ENCODE assay signal across 1 cellular context in the genomic region with DNA sequence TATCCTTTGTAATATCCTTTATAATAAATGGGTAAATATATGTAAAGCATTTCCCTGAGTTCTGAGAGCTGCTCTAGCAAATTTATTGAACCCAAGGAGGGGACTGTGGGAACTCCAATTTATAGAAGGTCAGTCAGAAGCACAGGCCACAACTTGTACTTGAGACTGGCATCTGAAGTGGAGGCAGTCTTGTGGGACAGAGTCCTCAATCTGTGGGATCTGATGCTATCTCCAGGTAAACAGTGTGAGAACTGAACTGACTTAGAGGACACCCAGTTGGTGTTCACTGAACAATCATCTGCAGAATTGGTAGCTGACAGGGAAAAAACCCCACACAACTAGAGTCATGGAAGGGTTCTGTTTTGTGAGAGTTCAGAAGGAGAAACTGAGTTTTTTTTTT.
TF ChIP-seq lines count a peak whose summit lies in the region.

No MANE protein-coding gene starts in this region.

TF ChIP-seq in GM23338, 12 proteins besides CTCF, POLR2A, EP300 and RAD21 (continued from another document):
- no peak for TF ChIP-seq EZH2phosphoT487 (IDR thresholded peaks at IDR 0.05; ENCODE audit: unreplicated experiment)
- no peak for TF ChIP-seq JUNB (IDR thresholded peaks at IDR 0.05; ENCODE audit: unreplicated experiment)
- TF ChIP-seq, protein P1, sequence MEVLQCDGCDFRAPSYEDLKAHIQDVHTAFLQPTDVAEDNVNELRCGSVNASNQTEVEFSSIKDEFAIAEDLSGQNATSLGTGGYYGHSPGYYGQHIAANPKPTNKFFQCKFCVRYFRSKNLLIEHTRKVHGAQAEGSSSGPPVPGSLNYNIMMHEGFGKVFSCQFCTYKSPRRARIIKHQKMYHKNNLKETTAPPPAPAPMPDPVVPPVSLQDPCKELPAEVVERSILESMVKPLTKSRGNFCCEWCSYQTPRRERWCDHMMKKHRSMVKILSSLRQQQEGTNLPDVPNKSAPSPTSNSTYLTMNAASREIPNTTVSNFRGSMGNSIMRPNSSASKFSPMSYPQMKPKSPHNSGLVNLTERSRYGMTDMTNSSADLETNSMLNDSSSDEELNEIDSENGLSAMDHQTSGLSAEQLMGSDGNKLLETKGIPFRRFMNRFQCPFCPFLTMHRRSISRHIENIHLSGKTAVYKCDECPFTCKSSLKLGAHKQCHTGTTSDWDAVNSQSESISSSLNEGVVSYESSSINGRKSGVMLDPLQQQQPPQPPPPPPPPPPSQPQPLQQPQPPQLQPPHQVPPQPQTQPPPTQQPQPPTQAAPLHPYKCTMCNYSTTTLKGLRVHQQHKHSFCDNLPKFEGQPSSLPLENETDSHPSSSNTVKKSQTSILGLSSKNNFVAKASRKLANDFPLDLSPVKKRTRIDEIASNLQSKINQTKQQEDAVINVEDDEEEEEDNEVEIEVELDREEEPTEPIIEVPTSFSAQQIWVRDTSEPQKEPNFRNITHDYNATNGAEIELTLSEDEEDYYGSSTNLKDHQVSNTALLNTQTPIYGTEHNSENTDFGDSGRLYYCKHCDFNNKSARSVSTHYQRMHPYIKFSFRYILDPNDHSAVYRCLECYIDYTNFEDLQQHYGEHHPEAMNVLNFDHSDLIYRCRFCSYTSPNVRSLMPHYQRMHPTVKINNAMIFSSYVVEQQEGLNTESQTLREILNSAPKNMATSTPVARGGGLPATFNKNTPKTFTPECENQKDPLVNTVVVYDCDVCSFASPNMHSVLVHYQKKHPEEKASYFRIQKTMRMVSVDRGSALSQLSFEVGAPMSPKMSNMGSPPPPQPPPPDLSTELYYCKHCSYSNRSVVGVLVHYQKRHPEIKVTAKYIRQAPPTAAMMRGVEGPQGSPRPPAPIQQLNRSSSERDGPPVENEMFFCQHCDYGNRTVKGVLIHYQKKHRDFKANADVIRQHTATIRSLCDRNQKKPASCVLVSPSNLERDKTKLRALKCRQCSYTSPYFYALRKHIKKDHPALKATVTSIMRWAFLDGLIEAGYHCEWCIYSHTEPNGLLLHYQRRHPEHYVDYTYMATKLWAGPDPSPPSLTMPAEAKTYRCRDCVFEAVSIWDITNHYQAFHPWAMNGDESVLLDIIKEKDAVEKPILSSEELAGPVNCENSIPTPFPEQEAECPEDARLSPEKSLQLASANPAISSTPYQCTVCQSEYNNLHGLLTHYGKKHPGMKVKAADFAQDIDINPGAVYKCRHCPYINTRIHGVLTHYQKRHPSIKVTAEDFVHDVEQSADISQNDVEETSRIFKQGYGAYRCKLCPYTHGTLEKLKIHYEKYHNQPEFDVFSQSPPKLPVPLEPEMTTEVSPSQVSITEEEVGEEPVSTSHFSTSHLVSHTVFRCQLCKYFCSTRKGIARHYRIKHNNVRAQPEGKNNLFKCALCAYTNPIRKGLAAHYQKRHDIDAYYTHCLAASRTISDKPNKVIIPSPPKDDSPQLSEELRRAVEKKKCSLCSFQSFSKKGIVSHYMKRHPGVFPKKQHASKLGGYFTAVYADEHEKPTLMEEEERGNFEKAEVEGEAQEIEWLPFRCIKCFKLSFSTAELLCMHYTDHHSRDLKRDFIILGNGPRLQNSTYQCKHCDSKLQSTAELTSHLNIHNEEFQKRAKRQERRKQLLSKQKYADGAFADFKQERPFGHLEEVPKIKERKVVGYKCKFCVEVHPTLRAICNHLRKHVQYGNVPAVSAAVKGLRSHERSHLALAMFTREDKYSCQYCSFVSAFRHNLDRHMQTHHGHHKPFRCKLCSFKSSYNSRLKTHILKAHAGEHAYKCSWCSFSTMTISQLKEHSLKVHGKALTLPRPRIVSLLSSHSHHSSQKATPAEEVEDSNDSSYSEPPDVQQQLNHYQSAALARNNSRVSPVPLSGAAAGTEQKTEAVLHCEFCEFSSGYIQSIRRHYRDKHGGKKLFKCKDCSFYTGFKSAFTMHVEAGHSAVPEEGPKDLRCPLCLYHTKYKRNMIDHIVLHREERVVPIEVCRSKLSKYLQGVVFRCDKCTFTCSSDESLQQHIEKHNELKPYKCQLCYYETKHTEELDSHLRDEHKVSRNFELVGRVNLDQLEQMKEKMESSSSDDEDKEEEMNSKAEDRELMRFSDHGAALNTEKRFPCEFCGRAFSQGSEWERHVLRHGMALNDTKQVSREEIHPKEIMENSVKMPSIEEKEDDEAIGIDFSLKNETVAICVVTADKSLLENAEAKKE (CRISPR knock-in tag; IDR thresholded peaks at IDR 0.05): no peak
- no peak for TF ChIP-seq EZH2 (IDR thresholded peaks at IDR 0.05; ENCODE audit: low read depth, unreplicated experiment)
- TF ChIP-seq REST (IDR thresholded peaks at IDR 0.05; ENCODE audit: unreplicated experiment): no peak
TF ChIP-seq in GM23338: peak in this region for 0.
